Comparison of ENCODE assay signal across 20 cellular contexts in the genomic region with DNA sequence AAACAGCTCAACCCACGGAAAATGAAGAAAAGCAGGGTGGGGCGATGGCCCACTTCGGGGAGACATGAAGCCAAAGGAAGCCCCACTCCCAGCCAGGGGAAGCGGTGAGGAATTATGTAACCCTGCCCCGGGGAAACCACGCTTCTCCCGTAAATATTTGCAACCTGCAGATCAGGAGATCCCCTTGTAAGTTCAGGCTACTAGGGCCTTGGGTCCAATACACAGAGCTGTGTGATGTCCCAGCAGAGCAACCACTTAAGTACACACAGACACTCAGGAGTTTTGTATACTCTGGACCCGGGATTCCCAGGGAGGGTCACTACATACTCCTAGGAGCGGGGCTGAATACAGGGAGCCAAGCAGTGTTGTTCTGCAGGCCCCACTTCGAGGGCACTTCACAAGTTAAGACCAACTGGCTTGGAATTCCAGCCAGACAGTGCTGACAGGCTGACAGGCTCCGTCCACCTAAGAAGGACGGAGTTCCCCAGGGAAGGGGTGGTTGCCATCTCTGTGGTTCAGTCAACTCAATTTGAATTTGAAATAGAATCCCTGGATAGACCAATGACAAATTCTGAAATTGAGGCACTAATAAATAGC.
DNase-seq lines count a peak whose midpoint lies in the region; ATAC-seq, FAIRE-seq and TF ChIP-seq lines count a peak whose summit lies in the region.
"Had no signal": no experiment of that assay in that cellular context is flagged by ENCODE, and none has a peak within 500 bp of the region (broad histone marks: within the 10 kb centered on the region; RNA-seq: fewer than 3 reads in every experiment).

No MANE protein-coding gene starts in this region.

- no peaks in the 10 kb centered on the region for H3K27me3 ChIP-seq in HepG2 (ENCODE audit: control insufficient read depth in 1 of 2, insufficient read depth in 2 of 2, low read length in 2 of 2)
- no peaks in the 10 kb centered on the region for H3K27me3 ChIP-seq in right lobe of liver
- H3K27me3 ChIP-seq in lung (ENCODE audit: control insufficient read depth, insufficient read depth) = no peaks in the 10 kb centered on the region

- no peak overlapping the region for H3K27ac ChIP-seq in HepG2 (ENCODE audit: extremely low read length, insufficient read depth, low read length)
- no peak overlapping the region for H3K27ac ChIP-seq in right lobe of liver
- H3K27ac ChIP-seq in lung (ENCODE audit: low read depth in 1 of 2, low read length in 1 of 2) = no peak overlapping the region
- H3K27ac ChIP-seq: 22Rv1, GM23248 had no signal

- TF ChIP-seq CTCF in HepG2 (CRISPR knock-in tag; IDR thresholded peaks at IDR 0.05) = no peak
- no peak for TF ChIP-seq CTCF in right lobe of liver (IDR thresholded peaks at IDR 0.05)
- TF ChIP-seq CTCF in lung (IDR thresholded peaks at IDR 0.05; ENCODE audit: control extremely low read depth, extremely low read depth) = no peak
- no peak for TF ChIP-seq CTCF in omental fat pad (IDR thresholded peaks at IDR 0.05)

- no peak overlapping the region for H3K4me3 Mint-ChIP-seq in activated naive CD4-positive, alpha-beta T cell treated with anti-CD3 and anti-CD28 coated beads, Interleukin-2, amount 50 U/mL, for 24 hours
- H3K4me3 Mint-ChIP-seq: CD14-positive monocyte; CD8-positive, alpha-beta T cell had no signal

- intact Hi-C loops in HepG2 (cut with micrococcal nuclease; ENCODE audit: unreplicated experiment) (no loop called here), right lobe of liver (cut with DNase I) (no loop called here)

- DNase-seq in activated naive CD4-positive, alpha-beta T cell treated with anti-CD3 and anti-CD28 coated beads, Interleukin-2, amount 50 U/mL, for 72 hours (ENCODE audit: low spot score in 2 of 2) = no peak
- DNase-seq in HepG2 (ENCODE audit: low spot score) (peak; percentile 26), right lobe of liver (no peak), lung (ENCODE audit: low spot score) (no peak), midbrain (lab: John Stamatoyannopoulos, UW) (no peak), omental fat pad (ENCODE audit: low spot score) (no peak)
- DNase-seq: CD8-positive, alpha-beta T cell; COR-L47; DMS153; DMS79 treated with DMSO at 0.1 percent for 48 hours; EL; GM23248; H7 had no signal

- H3K4me1 ChIP-seq in HepG2 (ENCODE audit: insufficient read depth, low read length) = peaks cover 9% of the 10 kb centered on the region
- H3K4me1 ChIP-seq in right lobe of liver = no peaks in the 10 kb centered on the region
- no peaks in the 10 kb centered on the region for H3K4me1 ChIP-seq in lung (ENCODE audit: control insufficient read depth in 2 of 2, insufficient read depth in 2 of 2, low read length in 2 of 2)

- no peaks in the 10 kb centered on the region for H3K4me1 Mint-ChIP-seq in activated naive CD4-positive, alpha-beta T cell treated with anti-CD3 and anti-CD28 coated beads, Interleukin-2, amount 50 U/mL, for 24 hours
- H3K4me1 Mint-ChIP-seq: CD14-positive monocyte had no signal

- H4K20me1 ChIP-seq in HepG2 (ENCODE audit: insufficient read depth, low read length) = peaks cover 4% of the 10 kb centered on the region; the same call in 1 of the 2 replicates

- no peak overlapping the region for H3K4me3 ChIP-seq in HepG2 (replicated peaks in 1 of 3; ENCODE audit: insufficient read depth in 1 of 3, low read depth in 2 of 3, low read length in 3 of 3)
- H3K4me3 ChIP-seq in right lobe of liver = no peak overlapping the region
- no peak overlapping the region for H3K4me3 ChIP-seq in lung
- H3K4me3 ChIP-seq: GM23248 had no signal

- TF ChIP-seq RAD21 in HepG2 (CRISPR knock-in tag; IDR thresholded peaks at IDR 0.05) = no peak

- ATAC-seq in activated naive CD4-positive, alpha-beta T cell treated with anti-CD3 and anti-CD28 coated beads, Interleukin-2, amount 50 U/mL, for 72 hours = no peak
- ATAC-seq in HepG2 (peak; percentile 83), right lobe of liver (no peak), lung (ENCODE audit: insufficient read depth, low FRiP score) (peak; percentile 58), omental fat pad (ENCODE audit: low FRiP score) (no peak), HG02884 (IDR thresholded peaks at IDR 0.05; ENCODE audit: unreplicated experiment) (no peak)
- ATAC-seq: CD8-positive, alpha-beta T cell had no signal

- H2AFZ ChIP-seq in HepG2 (ENCODE audit: low read length) = no peak overlapping the region
- H2AFZ ChIP-seq: GM23248 had no signal

- no peaks in the 10 kb centered on the region for H3K79me2 ChIP-seq in HepG2 (ENCODE audit: insufficient read depth, low read length)

- H3K9me3 ChIP-seq in HepG2 (ENCODE audit: low read length) (no peaks in the 10 kb centered on the region), right lobe of liver (no peaks in the 10 kb centered on the region), lung (ENCODE audit: control insufficient read depth in 2 of 2, insufficient read depth in 1 of 2, low read length in 1 of 2) (no peaks in the 10 kb centered on the region)

- CTCF ChIA-PET in HepG2 (lab: Yijun Ruan, JAX; ENCODE audit: low intra/inter-chr PET ratio, low total read pairs) = no interaction called here

- no peak for FAIRE-seq in HepG2 (lab: Jason Lieb, UNC)
- FAIRE-seq: D721Med, G401.6, GM12891 had no signal

- no peak overlapping the region for H3K4me2 ChIP-seq in HepG2 (ENCODE audit: low read depth, low read length)

- 83% methylated on average over 12 of the region's 12 CpGs for WGBS in HepG2 (ENCODE audit: low lambda C conversion rate)
- WGBS in right lobe of liver (ENCODE audit: insufficient coverage, low coverage, low lambda C conversion rate, missing lambda C conversion rate) = 77% methylated on average over 6 of the region's 12 CpGs
- whole genome bisulfite sequencing in lung, 2 donors = 74 to 87% methylated on average over 12 of the region's 12 CpGs

- no peak for TF ChIP-seq EP300 in HepG2 (IDR thresholded peaks at IDR 0.05; ENCODE audit: low read depth in 2 of 2, low read length in 2 of 2)
- no peak for TF ChIP-seq EP300 in HepG2 (CRISPR knock-in tag; IDR thresholded peaks at IDR 0.05; ENCODE audit: borderline replicate concordance)

- POLR2A ChIA-PET in HepG2 (lab: Yijun Ruan, JAX) = no interaction called here

- H3K27me3 Mint-ChIP-seq in activated naive CD4-positive, alpha-beta T cell treated with anti-CD3 and anti-CD28 coated beads, Interleukin-2, amount 50 U/mL, for 24 hours = no peaks in the 10 kb centered on the region

- peak overlapping the region; percentile 32 for H3K27ac Mint-ChIP-seq in activated naive CD4-positive, alpha-beta T cell treated with anti-CD3 and anti-CD28 coated beads, Interleukin-2, amount 50 U/mL, for 24 hours
- H3K27ac Mint-ChIP-seq in activated naive CD4-positive, alpha-beta T cell treated with anti-CD3 and anti-CD28 coated beads, Interleukin-2, amount 50 U/mL, for 72 hours = no peak overlapping the region
- H3K27ac Mint-ChIP-seq: CD14-positive monocyte; CD8-positive, alpha-beta T cell had no signal

- in situ Hi-C loops in HepG2 (cut with HindIII; ENCODE audit: extremely low pct_ligation_motif_present, low pct_unique_long_range_greater_than_20kb) = no loop called here

- no peak for TF ChIP-seq POLR2A in HepG2 (IDR thresholded peaks at IDR 0.05; ENCODE audit: insufficient read depth in 1 of 2, low read depth in 2 of 2, low read length in 2 of 2)
- TF ChIP-seq POLR2A in right lobe of liver (IDR thresholded peaks at IDR 0.05) = no peak

- H3K9me3 Mint-ChIP-seq in activated naive CD4-positive, alpha-beta T cell treated with anti-CD3 and anti-CD28 coated beads, Interleukin-2, amount 50 U/mL, for 24 hours = peaks cover 4% of the 10 kb centered on the region
- peaks cover 0 to 5% of the 10 kb centered on the region in 2 donors for H3K9me3 Mint-ChIP-seq in activated naive CD4-positive, alpha-beta T cell treated with anti-CD3 and anti-CD28 coated beads, Interleukin-2, amount 50 U/mL, for 72 hours
- H3K9me3 Mint-ChIP-seq: CD8-positive, alpha-beta T cell had no signal

- H3K9ac ChIP-seq in HepG2 (ENCODE audit: insufficient read depth, low read depth, low read length) = no peak overlapping the region
- H3K9ac ChIP-seq: GM23248 had no signal

- no peaks in the 10 kb centered on the region; a peak in 2 of 5 replicates for H3K36me3 ChIP-seq in HepG2 (replicated peaks in 1 of 2; ENCODE audit: control insufficient read depth in 1 of 2, insufficient read depth in 2 of 2, low read length in 2 of 2)
- no peaks in the 10 kb centered on the region for H3K36me3 ChIP-seq in right lobe of liver
- H3K36me3 ChIP-seq in lung (ENCODE audit: control insufficient read depth in 2 of 2, insufficient read depth in 2 of 2, low read length in 2 of 2) = no peaks in the 10 kb centered on the region

- no peaks in the 10 kb centered on the region for H3K36me3 Mint-ChIP-seq in activated naive CD4-positive, alpha-beta T cell treated with anti-CD3 and anti-CD28 coated beads, Interleukin-2, amount 50 U/mL, for 24 hours
- H3K36me3 Mint-ChIP-seq in activated naive CD4-positive, alpha-beta T cell treated with anti-CD3 and anti-CD28 coated beads, Interleukin-2, amount 50 U/mL, for 72 hours = no peaks in the 10 kb centered on the region
- H3K36me3 Mint-ChIP-seq: CD14-positive monocyte; CD8-positive, alpha-beta T cell had no signal

- no TSS peak for BruUV-seq in HepG2 (replicated peaks; lab: Mats Ljungman, UMichigan)

TF ChIP-seq in HepG2, 621 proteins besides CTCF, POLR2A, EP300 and RAD21 (continues in another document):
- TF ChIP-seq ZNF619 (CRISPR knock-in tag; IDR thresholded peaks at IDR 0.05) (no peak), ARNTL (CRISPR knock-in tag; IDR thresholded peaks at IDR 0.05) (no peak), ZNF510 (CRISPR knock-in tag; IDR thresholded peaks at IDR 0.05; ENCODE audit: low read depth) (no peak), POGZ (CRISPR knock-in tag; IDR thresholded peaks at IDR 0.05) (peak; percentile 93), KMT2B (CRISPR knock-in tag; IDR thresholded peaks at IDR 0.05) (no peak), CHD4 (IDR thresholded peaks at IDR 0.05; ENCODE audit: borderline replicate concordance, low read length) (no peak), KLF16 (CRISPR knock-in tag; IDR thresholded peaks at IDR 0.05) (no peak), HNF4A (CRISPR knock-in tag; IDR thresholded peaks at IDR 0.05) (0 out of 2 replicates have a peak, but pooled peaks have one; percentile 11)
- TF ChIP-seq, protein P1, sequence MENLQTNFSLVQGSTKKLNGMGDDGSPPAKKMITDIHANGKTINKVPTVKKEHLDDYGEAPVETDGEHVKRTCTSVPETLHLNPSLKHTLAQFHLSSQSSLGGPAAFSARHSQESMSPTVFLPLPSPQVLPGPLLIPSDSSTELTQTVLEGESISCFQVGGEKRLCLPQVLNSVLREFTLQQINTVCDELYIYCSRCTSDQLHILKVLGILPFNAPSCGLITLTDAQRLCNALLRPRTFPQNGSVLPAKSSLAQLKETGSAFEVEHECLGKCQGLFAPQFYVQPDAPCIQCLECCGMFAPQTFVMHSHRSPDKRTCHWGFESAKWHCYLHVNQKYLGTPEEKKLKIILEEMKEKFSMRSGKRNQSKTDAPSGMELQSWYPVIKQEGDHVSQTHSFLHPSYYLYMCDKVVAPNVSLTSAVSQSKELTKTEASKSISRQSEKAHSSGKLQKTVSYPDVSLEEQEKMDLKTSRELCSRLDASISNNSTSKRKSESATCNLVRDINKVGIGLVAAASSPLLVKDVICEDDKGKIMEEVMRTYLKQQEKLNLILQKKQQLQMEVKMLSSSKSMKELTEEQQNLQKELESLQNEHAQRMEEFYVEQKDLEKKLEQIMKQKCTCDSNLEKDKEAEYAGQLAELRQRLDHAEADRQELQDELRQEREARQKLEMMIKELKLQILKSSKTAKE (CRISPR knock-in tag; IDR thresholded peaks at IDR 0.05; ENCODE audit: borderline replicate concordance) = no peak

Comparison
In these comparisons a context has a peak if more than half of its experiments do, and no peak if none do; other contexts are left out.
1. ATAC-seq: peak in HepG2 (single experiment) and lung (single experiment); none in activated naive CD4-positive, alpha-beta T cell treated with anti-CD3 and anti-CD28 coated beads, Interleukin-2, amount 50 U/mL, for 72 hours (0 of 2), right lobe of liver (0 of 4), omental fat pad (single experiment) and HG02884 (single experiment).